Comparison of ENCODE assay signal across 1 cellular context in the genomic region with DNA sequence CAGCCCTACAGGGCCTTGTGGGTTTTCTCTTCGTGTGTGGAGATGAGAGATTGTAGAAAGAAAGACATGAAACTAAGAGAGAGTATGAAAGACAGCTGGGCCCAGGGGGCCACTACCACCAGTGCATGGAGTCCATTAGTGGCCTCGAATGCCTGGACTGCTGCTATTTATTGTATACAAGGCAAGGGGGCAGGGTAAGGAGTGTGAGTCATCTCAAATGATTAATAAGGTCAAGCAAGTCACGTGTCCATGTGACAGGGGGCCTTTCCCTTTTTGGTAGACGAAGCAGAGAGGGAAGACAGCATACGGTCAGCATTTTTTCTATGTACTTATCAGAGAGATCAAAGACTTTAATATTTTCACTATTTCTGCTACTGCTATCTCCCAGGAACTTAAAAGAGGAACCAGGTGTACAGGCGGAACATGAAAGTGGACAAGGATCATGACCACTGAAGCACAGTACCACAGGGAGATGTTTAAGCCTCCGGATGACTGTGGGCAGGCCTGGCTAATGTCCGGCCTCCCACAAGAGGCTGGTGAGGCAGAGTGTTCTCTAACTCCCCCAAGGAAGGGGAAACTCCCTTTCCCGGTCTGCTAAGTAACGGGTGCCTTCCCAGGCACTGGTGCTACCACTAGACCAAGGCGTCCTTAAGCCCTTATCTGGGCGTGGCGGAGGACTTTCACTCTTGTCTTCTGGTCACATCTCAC.
TF ChIP-seq lines count a peak whose summit lies in the region.

No MANE protein-coding gene starts in this region.

TF ChIP-seq in IMR-90, 13 proteins besides CTCF, POLR2A, EP300 and RAD21:
- peak; percentile 86 for TF ChIP-seq BHLHE40 (IDR thresholded peaks at IDR 0.05; ENCODE audit: low read depth, low read length)
- no peak for TF ChIP-seq MXI1 (IDR thresholded peaks at IDR 0.05; ENCODE audit: borderline replicate concordance, low read depth, low read length)
- TF ChIP-seq MAFK (IDR thresholded peaks at IDR 0.05; ENCODE audit: low read depth, low read length) = 0 out of 2 replicates have a peak, but pooled peaks have one; percentile 4
- no peak for TF ChIP-seq NFE2L2 (IDR thresholded peaks at IDR 0.05; ENCODE audit: low read depth, low read length)
- TF ChIP-seq FOS (IDR thresholded peaks at IDR 0.05; ENCODE audit: low read depth, low read length) = peak; percentile 45; the same call in 1 of the 2 replicates
- TF ChIP-seq, protein P1, sequence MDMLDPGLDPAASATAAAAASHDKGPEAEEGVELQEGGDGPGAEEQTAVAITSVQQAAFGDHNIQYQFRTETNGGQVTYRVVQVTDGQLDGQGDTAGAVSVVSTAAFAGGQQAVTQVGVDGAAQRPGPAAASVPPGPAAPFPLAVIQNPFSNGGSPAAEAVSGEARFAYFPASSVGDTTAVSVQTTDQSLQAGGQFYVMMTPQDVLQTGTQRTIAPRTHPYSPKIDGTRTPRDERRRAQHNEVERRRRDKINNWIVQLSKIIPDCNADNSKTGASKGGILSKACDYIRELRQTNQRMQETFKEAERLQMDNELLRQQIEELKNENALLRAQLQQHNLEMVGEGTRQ (IDR thresholded peaks at IDR 0.05; ENCODE audit: low read depth, low read length) = peak; percentile 87
- TF ChIP-seq, protein P2, sequence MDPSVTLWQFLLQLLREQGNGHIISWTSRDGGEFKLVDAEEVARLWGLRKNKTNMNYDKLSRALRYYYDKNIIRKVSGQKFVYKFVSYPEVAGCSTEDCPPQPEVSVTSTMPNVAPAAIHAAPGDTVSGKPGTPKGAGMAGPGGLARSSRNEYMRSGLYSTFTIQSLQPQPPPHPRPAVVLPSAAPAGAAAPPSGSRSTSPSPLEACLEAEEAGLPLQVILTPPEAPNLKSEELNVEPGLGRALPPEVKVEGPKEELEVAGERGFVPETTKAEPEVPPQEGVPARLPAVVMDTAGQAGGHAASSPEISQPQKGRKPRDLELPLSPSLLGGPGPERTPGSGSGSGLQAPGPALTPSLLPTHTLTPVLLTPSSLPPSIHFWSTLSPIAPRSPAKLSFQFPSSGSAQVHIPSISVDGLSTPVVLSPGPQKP (IDR thresholded peaks at IDR 0.05; ENCODE audit: borderline replicate concordance, low read depth, low read length) = no peak
TF ChIP-seq in IMR-90: peak in this region for 4.
